1 cellular context compared by ENCODE assay signal in genomic region chr9:137551656-137552534, GRCh38.
A peak's percentile ranks its signal among the peaks of the same experiment; 100 is the strongest.
TF ChIP-seq lines count a peak whose summit lies in the region.

Gene MRPL41 (plus strand): TSS chr9:137551879. CDS start chr9:137552082, 203 bp downstream.

TF ChIP-seq in HepG2, 621 proteins besides CTCF, POLR2A, EP300 and RAD21 (continued from another document and continues in another):
- no peak for TF ChIP-seq ZNF362 (CRISPR knock-in tag; IDR thresholded peaks at IDR 0.05; ENCODE audit: borderline replicate concordance)
- TF ChIP-seq ZNF572 (CRISPR knock-in tag; IDR thresholded peaks at IDR 0.05), result no peak
- TF ChIP-seq HOXA7 (CRISPR knock-in tag; IDR thresholded peaks at IDR 0.05), result no peak
- TF ChIP-seq ZFP62 (CRISPR knock-in tag; IDR thresholded peaks at IDR 0.05), result no peak
- 0 out of 2 replicates have a peak, but pooled peaks have one; percentile 5 for TF ChIP-seq ZNF614 (CRISPR knock-in tag; IDR thresholded peaks at IDR 0.05; ENCODE audit: borderline replicate concordance)
- TF ChIP-seq DNMT3B (CRISPR knock-in tag; conservative IDR thresholded peaks at IDR 0.05), result no peak
- TF ChIP-seq ZFP36L1 (CRISPR knock-in tag; IDR thresholded peaks at IDR 0.05), result no peak
- TF ChIP-seq HOXD1 (CRISPR knock-in tag; IDR thresholded peaks at IDR 0.05), result no peak
- no peak for TF ChIP-seq SOX13 (IDR thresholded peaks at IDR 0.05)
- TF ChIP-seq SOX13 (CRISPR knock-in tag; conservative IDR thresholded peaks at IDR 0.05 in 1 of 2, IDR thresholded peaks at IDR 0.05 in 1 of 2), result 0 out of 4 replicates have a peak, but pooled peaks of 1 of the 2 experiments have one; percentile 3
- TF ChIP-seq CENPBD1 (CRISPR knock-in tag; IDR thresholded peaks at IDR 0.05; ENCODE audit: borderline replicate concordance, low read depth), result no peak
- no peak for TF ChIP-seq ZSCAN22 (CRISPR knock-in tag; IDR thresholded peaks at IDR 0.05)
- no peak for TF ChIP-seq FLYWCH1 (CRISPR knock-in tag; IDR thresholded peaks at IDR 0.05)
- TF ChIP-seq ATF1 (CRISPR knock-in tag; IDR thresholded peaks at IDR 0.05), result no peak
- TF ChIP-seq ZNF251 (CRISPR knock-in tag; IDR thresholded peaks at IDR 0.05), result no peak
- no peak for TF ChIP-seq NFKBIZ (CRISPR knock-in tag; IDR thresholded peaks at IDR 0.05)
- no peak for TF ChIP-seq KDM6A (CRISPR knock-in tag; IDR thresholded peaks at IDR 0.05; ENCODE audit: low read depth)
- TF ChIP-seq ZSCAN25 (CRISPR knock-in tag; IDR thresholded peaks at IDR 0.05), result no peak
- no peak for TF ChIP-seq TARDBP (CRISPR knock-in tag; IDR thresholded peaks at IDR 0.05)
- no peak; the same call in 1 of the 2 replicates for TF ChIP-seq ARID5B (CRISPR knock-in tag; IDR thresholded peaks at IDR 0.05)
- TF ChIP-seq ZKSCAN8 (CRISPR knock-in tag; IDR thresholded peaks at IDR 0.05; ENCODE audit: borderline replicate concordance), result no peak
- TF ChIP-seq MTF1 (CRISPR knock-in tag; IDR thresholded peaks at IDR 0.05), result no peak
- no peak for TF ChIP-seq PRDM10 (CRISPR knock-in tag; IDR thresholded peaks at IDR 0.05; ENCODE audit: low read depth)
- TF ChIP-seq ZNF30 (CRISPR knock-in tag; IDR thresholded peaks at IDR 0.05), result no peak
- no peak for TF ChIP-seq ZNF615 (CRISPR knock-in tag; IDR thresholded peaks at IDR 0.05; ENCODE audit: borderline replicate concordance)
- no peak for TF ChIP-seq ZNF253 (CRISPR knock-in tag; IDR thresholded peaks at IDR 0.05; ENCODE audit: borderline replicate concordance)
- TF ChIP-seq ZNF432 (CRISPR knock-in tag; IDR thresholded peaks at IDR 0.05; ENCODE audit: borderline replicate concordance), result no peak
- no peak for TF ChIP-seq KLF13 (CRISPR knock-in tag; IDR thresholded peaks at IDR 0.05)
- no peak for TF ChIP-seq ATF7 (IDR thresholded peaks at IDR 0.05)
- no peak for TF ChIP-seq ATF7 (CRISPR knock-in tag; IDR thresholded peaks at IDR 0.05)
- no peak; the same call in 1 of the 2 replicates for TF ChIP-seq KAT8 (CRISPR knock-in tag; IDR thresholded peaks at IDR 0.05)
- peak; percentile 84 for TF ChIP-seq SAP130 (CRISPR knock-in tag; IDR thresholded peaks at IDR 0.05; ENCODE audit: low read depth)
- TF ChIP-seq STAG1 (CRISPR knock-in tag; IDR thresholded peaks at IDR 0.05), result no peak
- TF ChIP-seq ZBTB46 (CRISPR knock-in tag; IDR thresholded peaks at IDR 0.05; ENCODE audit: borderline replicate concordance), result no peak
- no peak for TF ChIP-seq ETV5 (CRISPR knock-in tag; IDR thresholded peaks at IDR 0.05; ENCODE audit: borderline replicate concordance)
- no peak for TF ChIP-seq BATF2 (CRISPR knock-in tag; IDR thresholded peaks at IDR 0.05)
- TF ChIP-seq THAP11 (CRISPR knock-in tag; IDR thresholded peaks at IDR 0.05), result peak; percentile 75; the same call in 1 of the 2 replicates
- peak; percentile 31; the same call in 1 of the 2 replicates for TF ChIP-seq MIER3 (CRISPR knock-in tag; IDR thresholded peaks at IDR 0.05; ENCODE audit: borderline replicate concordance)
- no peak for TF ChIP-seq ZFP36L2 (CRISPR knock-in tag; IDR thresholded peaks at IDR 0.05)
- no peak for TF ChIP-seq MTERF4 (CRISPR knock-in tag; IDR thresholded peaks at IDR 0.05)
- TF ChIP-seq ZNF335 (CRISPR knock-in tag; IDR thresholded peaks at IDR 0.05), result no peak
- no peak for TF ChIP-seq ZNF10 (CRISPR knock-in tag; IDR thresholded peaks at IDR 0.05; ENCODE audit: borderline replicate concordance, low read depth)
- TF ChIP-seq ZNF724P (CRISPR knock-in tag; IDR thresholded peaks at IDR 0.05; ENCODE audit: borderline replicate concordance), result no peak
- TF ChIP-seq MLX (CRISPR knock-in tag; IDR thresholded peaks at IDR 0.05), result no peak
- no peak for TF ChIP-seq LCORL (IDR thresholded peaks at IDR 0.05)
- no peak for TF ChIP-seq LCORL (CRISPR knock-in tag; IDR thresholded peaks at IDR 0.05)
- TF ChIP-seq ZNF7 (CRISPR knock-in tag; IDR thresholded peaks at IDR 0.05), result no peak
- TF ChIP-seq MAZ (IDR thresholded peaks at IDR 0.05; ENCODE audit: borderline replicate concordance, low read depth, low read length), result peak; percentile 33; the same call in 1 of the 2 replicates
- TF ChIP-seq MAZ (CRISPR knock-in tag; IDR thresholded peaks at IDR 0.05; ENCODE audit: low read depth), result peak; percentile 19; the same call in 1 of the 2 replicates
- TF ChIP-seq ZNF670 (CRISPR knock-in tag; IDR thresholded peaks at IDR 0.05; ENCODE audit: borderline replicate concordance), result no peak
- TF ChIP-seq ZNF121 (CRISPR knock-in tag; IDR thresholded peaks at IDR 0.05), result no peak
- no peak for TF ChIP-seq ATF5 (CRISPR knock-in tag; IDR thresholded peaks at IDR 0.05; ENCODE audit: low read depth)
- no peak for TF ChIP-seq ZNF256 (CRISPR knock-in tag; conservative IDR thresholded peaks at IDR 0.05)
- TF ChIP-seq BCL3 (CRISPR knock-in tag; IDR thresholded peaks at IDR 0.05), result peak; percentile 57; the same call in 1 of the 2 replicates
- TF ChIP-seq ZNF33A (CRISPR knock-in tag; IDR thresholded peaks at IDR 0.05; ENCODE audit: borderline replicate concordance), result no peak
- TF ChIP-seq ZNF160 (CRISPR knock-in tag; IDR thresholded peaks at IDR 0.05), result no peak
- TF ChIP-seq JUNB (CRISPR knock-in tag; IDR thresholded peaks at IDR 0.05; ENCODE audit: borderline replicate concordance), result no peak
- TF ChIP-seq TBL1XR1 (IDR thresholded peaks at IDR 0.05; ENCODE audit: borderline replicate concordance, low read length, partially characterized antibody), result no peak
- no peak for TF ChIP-seq TAF15 (IDR thresholded peaks at IDR 0.05; ENCODE audit: low read depth, low read length, poor library complexity, severe bottlenecking)
- TF ChIP-seq FOSL1 (CRISPR knock-in tag; IDR thresholded peaks at IDR 0.05; ENCODE audit: borderline replicate concordance), result no peak
